Comparison of ENCODE assay signal across 8 cellular contexts in genomic region chr7:65872776-65873581, GRCh38.
A peak's percentile ranks its signal among the peaks of the same experiment; 100 is the strongest.
DNase-seq lines count a peak whose midpoint lies in the region; ATAC-seq and TF ChIP-seq lines count a peak whose summit lies in the region.

Gene VKORC1L1, plus strand, starts transcription at chr7:65873074. Its CDS starts 298 bp downstream, at chr7:65873372.

- DNase-seq in AG10803 (ENCODE audit: low read depth) (peak; percentile 93), NCI-H345 treated with DMSO at 0.1 percent for 48 hours (lab: John Stamatoyannopoulos, UW; ENCODE audit: unreplicated experiment) (peak; percentile 66), cerebellar cortex (ENCODE audit: low spot score) (peak; percentile 88), islet precursor cell (peak; percentile 97)
- peak; percentile 96 for DNase-seq in activated CD4-positive, CD25-positive, alpha-beta regulatory T cell treated with anti-CD3 and anti-CD28 coated beads, Interleukin-2, amount 50 U/mL, for 72 hours
- peak; percentile 94 for DNase-seq in stimulated activated CD4-positive, alpha-beta T cell treated with anti-CD3 and anti-CD28 coated beads, Interleukin-12 subunit alpha, Interleukin-12 subunit beta, amount 100 ng/mL, for 4 hours

- peak within 1 kb of the TSS; percentile 71 for H3K4me3 ChIP-seq in AG10803 (ENCODE audit: low read length)

- ATAC-seq in GM19035 (IDR thresholded peaks at IDR 0.05; ENCODE audit: unreplicated experiment) (peak; percentile 87), HG03342 (IDR thresholded peaks at IDR 0.05; ENCODE audit: unreplicated experiment) (peak; percentile 87)

- TF ChIP-seq CTCF in AG10803 (conservative IDR thresholded peaks at IDR 0.05; ENCODE audit: low read length): no peak

Comparison
In these comparisons a context has a peak if more than half of its experiments do, and no peak if none do; other contexts are left out.
1. Peak in every context shown above with its lines: DNase-seq, ATAC-seq and H3K4me3 ChIP-seq.